In the genomic region with DNA sequence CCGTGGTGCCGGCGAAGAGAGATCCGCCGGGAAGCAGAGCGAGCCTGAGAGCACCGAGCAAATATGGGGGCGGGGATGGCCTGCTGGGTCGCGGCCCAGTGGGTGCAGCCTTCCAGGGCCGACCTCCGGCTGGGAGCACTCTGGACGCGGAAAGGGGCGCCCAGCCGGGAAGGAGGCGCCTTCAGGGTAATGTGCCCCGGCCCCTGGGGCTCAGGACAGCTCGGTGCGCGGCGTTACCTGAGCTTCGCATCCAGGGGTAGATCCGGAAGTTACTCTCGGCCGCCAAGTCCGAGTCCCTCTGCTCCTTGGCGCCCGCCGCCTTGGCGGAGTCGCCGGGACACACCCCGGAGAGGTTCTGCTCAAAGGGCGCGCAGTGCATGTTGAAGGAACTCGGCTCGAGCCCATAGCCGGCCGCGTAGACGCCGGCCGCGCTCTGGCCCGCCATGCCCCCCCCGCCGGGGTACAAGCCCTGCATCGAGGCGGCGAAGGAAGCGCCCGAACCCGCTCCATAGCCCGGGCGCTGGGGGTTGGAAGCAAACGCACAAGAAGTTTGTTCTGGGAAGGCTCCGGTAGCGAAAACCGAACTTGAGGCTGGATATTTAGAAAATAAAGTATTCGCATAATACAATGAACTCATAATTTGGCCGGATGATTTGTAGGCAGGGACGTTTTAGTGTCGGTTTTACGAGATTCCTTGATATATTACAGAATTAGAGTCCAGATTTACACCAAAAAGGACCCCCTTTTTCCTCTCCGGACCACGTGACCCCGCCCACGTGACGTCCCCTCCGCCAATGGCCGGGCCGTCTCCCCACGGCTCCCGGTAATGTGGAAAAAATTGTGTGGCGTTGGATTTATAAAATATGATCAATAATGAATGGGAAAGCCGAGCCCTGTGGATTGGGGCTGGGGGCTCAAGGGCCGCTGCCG, we compare ENCODE assay signal across 1 cellular context.
TF ChIP-seq lines count a peak whose summit lies in the region.

A gene (minus strand): TSS at position 736 of the 930 bp plus-strand sequence. CDS start 99 bp downstream, at position 637.

TF ChIP-seq in K562, 482 proteins besides CTCF, POLR2A, EP300 and RAD21 (continued from another document and continues in another):
- TF ChIP-seq, protein P1, sequence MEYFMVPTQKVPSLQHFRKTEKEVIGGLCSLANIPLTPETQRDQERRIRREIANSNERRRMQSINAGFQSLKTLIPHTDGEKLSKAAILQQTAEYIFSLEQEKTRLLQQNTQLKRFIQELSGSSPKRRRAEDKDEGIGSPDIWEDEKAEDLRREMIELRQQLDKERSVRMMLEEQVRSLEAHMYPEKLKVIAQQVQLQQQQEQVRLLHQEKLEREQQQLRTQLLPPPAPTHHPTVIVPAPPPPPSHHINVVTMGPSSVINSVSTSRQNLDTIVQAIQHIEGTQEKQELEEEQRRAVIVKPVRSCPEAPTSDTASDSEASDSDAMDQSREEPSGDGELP (CRISPR knock-in tag; IDR thresholded peaks at IDR 0.05; ENCODE audit: borderline replicate concordance): no peak; the same call in 1 of the 2 replicates
- TF ChIP-seq TAF9B (IDR thresholded peaks at IDR 0.05; ENCODE audit: partially characterized antibody): no peak
- no peak for TF ChIP-seq ZNF121 (CRISPR knock-in tag; conservative IDR thresholded peaks at IDR 0.05)
- TF ChIP-seq, protein P2, sequence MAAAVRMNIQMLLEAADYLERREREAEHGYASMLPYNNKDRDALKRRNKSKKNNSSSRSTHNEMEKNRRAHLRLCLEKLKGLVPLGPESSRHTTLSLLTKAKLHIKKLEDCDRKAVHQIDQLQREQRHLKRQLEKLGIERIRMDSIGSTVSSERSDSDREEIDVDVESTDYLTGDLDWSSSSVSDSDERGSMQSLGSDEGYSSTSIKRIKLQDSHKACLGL (CRISPR knock-in tag; IDR thresholded peaks at IDR 0.05; ENCODE audit: borderline replicate concordance, poor library complexity, severe bottlenecking): no peak
- TF ChIP-seq ESRRA (IDR thresholded peaks at IDR 0.05; ENCODE audit: borderline replicate concordance, low read depth): no peak
- TF ChIP-seq, protein P3, sequence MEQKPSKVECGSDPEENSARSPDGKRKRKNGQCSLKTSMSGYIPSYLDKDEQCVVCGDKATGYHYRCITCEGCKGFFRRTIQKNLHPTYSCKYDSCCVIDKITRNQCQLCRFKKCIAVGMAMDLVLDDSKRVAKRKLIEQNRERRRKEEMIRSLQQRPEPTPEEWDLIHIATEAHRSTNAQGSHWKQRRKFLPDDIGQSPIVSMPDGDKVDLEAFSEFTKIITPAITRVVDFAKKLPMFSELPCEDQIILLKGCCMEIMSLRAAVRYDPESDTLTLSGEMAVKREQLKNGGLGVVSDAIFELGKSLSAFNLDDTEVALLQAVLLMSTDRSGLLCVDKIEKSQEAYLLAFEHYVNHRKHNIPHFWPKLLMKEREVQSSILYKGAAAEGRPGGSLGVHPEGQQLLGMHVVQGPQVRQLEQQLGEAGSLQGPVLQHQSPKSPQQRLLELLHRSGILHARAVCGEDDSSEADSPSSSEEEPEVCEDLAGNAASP (IDR thresholded peaks at IDR 0.05): no peak
- no peak for TF ChIP-seq ZNF717 (CRISPR knock-in tag; IDR thresholded peaks at IDR 0.05)
- no peak for TF ChIP-seq NCOA2 (IDR thresholded peaks at IDR 0.05; ENCODE audit: partially characterized antibody in 2 of 2)
- TF ChIP-seq TGIF2 (CRISPR knock-in tag; IDR thresholded peaks at IDR 0.05): no peak
- TF ChIP-seq, protein P4, sequence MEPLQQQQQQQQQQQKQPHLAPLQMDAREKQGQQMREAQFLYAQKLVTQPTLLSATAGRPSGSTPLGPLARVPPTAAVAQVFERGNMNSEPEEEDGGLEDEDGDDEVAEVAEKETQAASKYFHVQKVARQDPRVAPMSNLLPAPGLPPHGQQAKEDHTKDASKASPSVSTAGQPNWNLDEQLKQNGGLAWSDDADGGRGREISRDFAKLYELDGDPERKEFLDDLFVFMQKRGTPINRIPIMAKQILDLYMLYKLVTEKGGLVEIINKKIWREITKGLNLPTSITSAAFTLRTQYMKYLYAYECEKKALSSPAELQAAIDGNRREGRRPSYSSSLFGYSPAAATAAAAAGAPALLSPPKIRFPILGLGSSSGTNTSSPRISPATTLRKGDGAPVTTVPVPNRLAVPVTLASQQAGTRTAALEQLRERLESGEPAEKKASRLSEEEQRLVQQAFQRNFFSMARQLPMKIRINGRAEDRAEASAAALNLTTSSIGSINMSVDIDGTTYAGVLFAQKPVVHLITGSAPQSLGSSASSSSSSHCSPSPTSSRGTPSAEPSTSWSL (CRISPR knock-in tag; IDR thresholded peaks at IDR 0.05; ENCODE audit: borderline replicate concordance): no peak
- TF ChIP-seq NFRKB (IDR thresholded peaks at IDR 0.05; ENCODE audit: low read depth): 0 out of 2 replicates have a peak, but pooled peaks have one; percentile 50
- TF ChIP-seq, protein P5, sequence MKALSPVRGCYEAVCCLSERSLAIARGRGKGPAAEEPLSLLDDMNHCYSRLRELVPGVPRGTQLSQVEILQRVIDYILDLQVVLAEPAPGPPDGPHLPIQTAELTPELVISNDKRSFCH (CRISPR knock-in tag; IDR thresholded peaks at IDR 0.05): no peak
- TF ChIP-seq, protein P5 (tag; IDR thresholded peaks at IDR 0.05): 0 out of 2 replicates have a peak, but pooled peaks have one; percentile 39
- TF ChIP-seq KDM4B (IDR thresholded peaks at IDR 0.05; ENCODE audit: borderline replicate concordance in 2 of 2, low read depth in 1 of 2): peak in 1 of 2 experiments; percentile 42; a peak in 1 of 4 replicates
- peak; percentile 44; the same call in 1 of the 2 replicates for TF ChIP-seq POLR2H (tag; IDR thresholded peaks at IDR 0.05; ENCODE audit: low read depth)
- TF ChIP-seq SIN3A (IDR thresholded peaks at IDR 0.05; ENCODE audit: borderline replicate concordance in 2 of 2, control insufficient read depth in 1 of 2, low read depth in 2 of 2, low read length in 2 of 2): no peak
- TF ChIP-seq RFX1 (IDR thresholded peaks at IDR 0.05): no peak
- TF ChIP-seq COPS2 (conservative IDR thresholded peaks at IDR 0.05): no peak
- TF ChIP-seq MEF2D (tag; conservative IDR thresholded peaks at IDR 0.05; ENCODE audit: low read depth): no peak
- TF ChIP-seq PTBP1 (IDR thresholded peaks at IDR 0.05; ENCODE audit: low read depth, low read length): no peak
- TF ChIP-seq SETDB1 (IDR thresholded peaks at IDR 0.05; ENCODE audit: low read length): no peak
- no peak for TF ChIP-seq MEF2A (IDR thresholded peaks at IDR 0.05; ENCODE audit: control insufficient read depth, low read depth, low read length)
- TF ChIP-seq, protein P6, sequence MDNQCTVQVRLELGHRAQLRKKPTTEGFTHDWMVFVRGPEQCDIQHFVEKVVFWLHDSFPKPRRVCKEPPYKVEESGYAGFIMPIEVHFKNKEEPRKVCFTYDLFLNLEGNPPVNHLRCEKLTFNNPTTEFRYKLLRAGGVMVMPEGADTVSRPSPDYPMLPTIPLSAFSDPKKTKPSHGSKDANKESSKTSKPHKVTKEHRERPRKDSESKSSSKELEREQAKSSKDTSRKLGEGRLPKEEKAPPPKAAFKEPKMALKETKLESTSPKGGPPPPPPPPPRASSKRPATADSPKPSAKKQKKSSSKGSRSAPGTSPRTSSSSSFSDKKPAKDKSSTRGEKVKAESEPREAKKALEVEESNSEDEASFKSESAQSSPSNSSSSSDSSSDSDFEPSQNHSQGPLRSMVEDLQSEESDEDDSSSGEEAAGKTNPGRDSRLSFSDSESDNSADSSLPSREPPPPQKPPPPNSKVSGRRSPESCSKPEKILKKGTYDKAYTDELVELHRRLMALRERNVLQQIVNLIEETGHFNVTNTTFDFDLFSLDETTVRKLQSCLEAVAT (IDR thresholded peaks at IDR 0.05): no peak
- TF ChIP-seq, protein P7, sequence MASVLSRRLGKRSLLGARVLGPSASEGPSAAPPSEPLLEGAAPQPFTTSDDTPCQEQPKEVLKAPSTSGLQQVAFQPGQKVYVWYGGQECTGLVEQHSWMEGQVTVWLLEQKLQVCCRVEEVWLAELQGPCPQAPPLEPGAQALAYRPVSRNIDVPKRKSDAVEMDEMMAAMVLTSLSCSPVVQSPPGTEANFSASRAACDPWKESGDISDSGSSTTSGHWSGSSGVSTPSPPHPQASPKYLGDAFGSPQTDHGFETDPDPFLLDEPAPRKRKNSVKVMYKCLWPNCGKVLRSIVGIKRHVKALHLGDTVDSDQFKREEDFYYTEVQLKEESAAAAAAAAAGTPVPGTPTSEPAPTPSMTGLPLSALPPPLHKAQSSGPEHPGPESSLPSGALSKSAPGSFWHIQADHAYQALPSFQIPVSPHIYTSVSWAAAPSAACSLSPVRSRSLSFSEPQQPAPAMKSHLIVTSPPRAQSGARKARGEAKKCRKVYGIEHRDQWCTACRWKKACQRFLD (CRISPR knock-in tag; IDR thresholded peaks at IDR 0.05): peak; percentile 64; the same call in 1 of the 2 replicates
- 0 out of 2 replicates have a peak, but pooled peaks have one; percentile 53 for TF ChIP-seq ELF1 (tag; IDR thresholded peaks at IDR 0.05)
- TF ChIP-seq PHB2 (IDR thresholded peaks at IDR 0.05; ENCODE audit: low read depth): no peak
- no peak for TF ChIP-seq ZNF212 (CRISPR knock-in tag; IDR thresholded peaks at IDR 0.05)
- no peak for TF ChIP-seq ZNF217 (CRISPR knock-in tag; IDR thresholded peaks at IDR 0.05)
- TF ChIP-seq SUPT5H (IDR thresholded peaks at IDR 0.05): peak; percentile 6; the same call in 1 of the 2 replicates
- TF ChIP-seq HNRNPUL1 (IDR thresholded peaks at IDR 0.05; ENCODE audit: low read length): no peak
- no peak for TF ChIP-seq KAT7 (CRISPR knock-in tag; IDR thresholded peaks at IDR 0.05; ENCODE audit: borderline replicate concordance)
- TF ChIP-seq CXXC5 (CRISPR knock-in tag; IDR thresholded peaks at IDR 0.05): peak; percentile 57
- TF ChIP-seq NR3C1 (CRISPR knock-in tag; IDR thresholded peaks at IDR 0.05): no peak
- no peak for TF ChIP-seq ZNF146 (CRISPR knock-in tag; IDR thresholded peaks at IDR 0.05; ENCODE audit: unreplicated experiment)
- peak; percentile 7 for TF ChIP-seq TBP (optimal IDR thresholded peaks at IDR 0.05; ENCODE audit: low read depth, low read length)
- TF ChIP-seq ZNF408 (CRISPR knock-in tag; IDR thresholded peaks at IDR 0.05; ENCODE audit: low read depth): no peak
- no peak for TF ChIP-seq ZNF589 (CRISPR knock-in tag; IDR thresholded peaks at IDR 0.05; ENCODE audit: low read depth)
- TF ChIP-seq, protein P8, sequence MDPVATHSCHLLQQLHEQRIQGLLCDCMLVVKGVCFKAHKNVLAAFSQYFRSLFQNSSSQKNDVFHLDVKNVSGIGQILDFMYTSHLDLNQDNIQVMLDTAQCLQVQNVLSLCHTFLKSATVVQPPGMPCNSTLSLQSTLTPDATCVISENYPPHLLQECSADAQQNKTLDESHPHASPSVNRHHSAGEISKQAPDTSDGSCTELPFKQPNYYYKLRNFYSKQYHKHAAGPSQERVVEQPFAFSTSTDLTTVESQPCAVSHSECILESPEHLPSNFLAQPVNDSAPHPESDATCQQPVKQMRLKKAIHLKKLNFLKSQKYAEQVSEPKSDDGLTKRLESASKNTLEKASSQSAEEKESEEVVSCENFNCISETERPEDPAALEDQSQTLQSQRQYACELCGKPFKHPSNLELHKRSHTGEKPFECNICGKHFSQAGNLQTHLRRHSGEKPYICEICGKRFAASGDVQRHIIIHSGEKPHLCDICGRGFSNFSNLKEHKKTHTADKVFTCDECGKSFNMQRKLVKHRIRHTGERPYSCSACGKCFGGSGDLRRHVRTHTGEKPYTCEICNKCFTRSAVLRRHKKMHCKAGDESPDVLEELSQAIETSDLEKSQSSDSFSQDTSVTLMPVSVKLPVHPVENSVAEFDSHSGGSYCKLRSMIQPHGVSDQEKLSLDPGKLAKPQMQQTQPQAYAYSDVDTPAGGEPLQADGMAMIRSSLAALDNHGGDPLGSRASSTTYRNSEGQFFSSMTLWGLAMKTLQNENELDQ (CRISPR knock-in tag; IDR thresholded peaks at IDR 0.05; ENCODE audit: borderline replicate concordance): no peak
- TF ChIP-seq TAF7 (tag; IDR thresholded peaks at IDR 0.05): no peak
- TF ChIP-seq ZFPM2 (CRISPR knock-in tag; IDR thresholded peaks at IDR 0.05): no peak
- TF ChIP-seq, protein P9, sequence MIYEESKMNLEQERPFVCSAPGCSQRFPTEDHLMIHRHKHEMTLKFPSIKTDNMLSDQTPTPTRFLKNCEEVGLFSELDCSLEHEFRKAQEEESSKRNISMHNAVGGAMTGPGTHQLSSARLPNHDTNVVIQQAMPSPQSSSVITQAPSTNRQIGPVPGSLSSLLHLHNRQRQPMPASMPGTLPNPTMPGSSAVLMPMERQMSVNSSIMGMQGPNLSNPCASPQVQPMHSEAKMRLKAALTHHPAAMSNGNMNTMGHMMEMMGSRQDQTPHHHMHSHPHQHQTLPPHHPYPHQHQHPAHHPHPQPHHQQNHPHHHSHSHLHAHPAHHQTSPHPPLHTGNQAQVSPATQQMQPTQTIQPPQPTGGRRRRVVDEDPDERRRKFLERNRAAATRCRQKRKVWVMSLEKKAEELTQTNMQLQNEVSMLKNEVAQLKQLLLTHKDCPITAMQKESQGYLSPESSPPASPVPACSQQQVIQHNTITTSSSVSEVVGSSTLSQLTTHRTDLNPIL (CRISPR knock-in tag; IDR thresholded peaks at IDR 0.05): no peak
- no peak for TF ChIP-seq ZNF134 (CRISPR knock-in tag; conservative IDR thresholded peaks at IDR 0.05)
- TF ChIP-seq, protein P10, sequence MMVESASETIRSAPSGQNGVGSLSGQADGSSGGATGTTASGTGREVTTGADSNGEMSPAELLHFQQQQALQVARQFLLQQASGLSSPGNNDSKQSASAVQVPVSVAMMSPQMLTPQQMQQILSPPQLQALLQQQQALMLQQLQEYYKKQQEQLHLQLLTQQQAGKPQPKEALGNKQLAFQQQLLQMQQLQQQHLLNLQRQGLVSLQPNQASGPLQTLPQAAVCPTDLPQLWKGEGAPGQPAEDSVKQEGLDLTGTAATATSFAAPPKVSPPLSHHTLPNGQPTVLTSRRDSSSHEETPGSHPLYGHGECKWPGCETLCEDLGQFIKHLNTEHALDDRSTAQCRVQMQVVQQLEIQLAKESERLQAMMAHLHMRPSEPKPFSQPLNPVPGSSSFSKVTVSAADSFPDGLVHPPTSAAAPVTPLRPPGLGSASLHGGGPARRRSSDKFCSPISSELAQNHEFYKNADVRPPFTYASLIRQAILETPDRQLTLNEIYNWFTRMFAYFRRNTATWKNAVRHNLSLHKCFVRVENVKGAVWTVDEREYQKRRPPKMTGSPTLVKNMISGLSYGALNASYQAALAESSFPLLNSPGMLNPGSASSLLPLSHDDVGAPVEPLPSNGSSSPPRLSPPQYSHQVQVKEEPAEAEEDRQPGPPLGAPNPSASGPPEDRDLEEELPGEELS (CRISPR knock-in tag; IDR thresholded peaks at IDR 0.05; ENCODE audit: borderline replicate concordance): no peak
- no peak for TF ChIP-seq PYGO2 (tag; IDR thresholded peaks at IDR 0.05)
- no peak for TF ChIP-seq STAG1 (CRISPR knock-in tag; IDR thresholded peaks at IDR 0.05; ENCODE audit: borderline replicate concordance)
- TF ChIP-seq EZH2 (IDR thresholded peaks at IDR 0.05; ENCODE audit: borderline replicate concordance, low read depth, low read length): no peak
- no peak for TF ChIP-seq ZNF23 (CRISPR knock-in tag; IDR thresholded peaks at IDR 0.05)
- TF ChIP-seq, protein P11, sequence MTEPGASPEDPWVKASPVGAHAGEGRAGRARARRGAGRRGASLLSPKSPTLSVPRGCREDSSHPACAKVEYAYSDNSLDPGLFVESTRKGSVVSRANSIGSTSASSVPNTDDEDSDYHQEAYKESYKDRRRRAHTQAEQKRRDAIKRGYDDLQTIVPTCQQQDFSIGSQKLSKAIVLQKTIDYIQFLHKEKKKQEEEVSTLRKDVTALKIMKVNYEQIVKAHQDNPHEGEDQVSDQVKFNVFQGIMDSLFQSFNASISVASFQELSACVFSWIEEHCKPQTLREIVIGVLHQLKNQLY (CRISPR knock-in tag; conservative IDR thresholded peaks at IDR 0.05): no peak
- no peak for TF ChIP-seq ZNF263 (CRISPR knock-in tag; IDR thresholded peaks at IDR 0.05; ENCODE audit: borderline replicate concordance)
- TF ChIP-seq MTA3 (IDR thresholded peaks at IDR 0.05; ENCODE audit: borderline replicate concordance): no peak
- no peak for TF ChIP-seq ZNF668 (CRISPR knock-in tag; IDR thresholded peaks at IDR 0.05)
